Comparison of ENCODE assay signal across 8 cellular contexts in genomic region chr3:20054549-20054987, GRCh38.
DNase-seq lines count a peak whose midpoint lies in the region; ATAC-seq and TF ChIP-seq lines count a peak whose summit lies in the region.

No MANE protein-coding gene starts in this region.

- no peaks in the 10 kb centered on the region for H3K9me3 ChIP-seq in BLaER1

- H3K27ac ChIP-seq in BLaER1, result no peak overlapping the region

- H3K4me3 ChIP-seq in BLaER1, result no peak overlapping the region

- DNase-seq in amniotic epithelial cell (ENCODE audit: low read depth) (peak; percentile 99), kidney tubule cell (ENCODE audit: low spot score) (peak; percentile 100), cerebellar cortex (ENCODE audit: low spot score) (no peak)
- DNase-seq in stimulated activated CD8-positive, alpha-beta memory T cell treated with anti-CD3 and anti-CD28 coated beads, Interleukin-4, amount 100 ng/mL, for 4 hours (ENCODE audit: low read depth in 2 of 2, low spot score in 1 of 2), result peak; percentile 39 to 46

- no peak overlapping the region for H3K9ac ChIP-seq in BLaER1

- no peaks in the 10 kb centered on the region for H3K36me3 ChIP-seq in BLaER1

- ATAC-seq in GM19467 (IDR thresholded peaks at IDR 0.05; ENCODE audit: unreplicated experiment) (peak; percentile 83), HG03565 (IDR thresholded peaks at IDR 0.05; ENCODE audit: unreplicated experiment) (peak; percentile 70), SK-N-SH treated with all-trans-retinoic acid at 6 μM for 48 hours (peak; percentile 83)

- peaks cover 5% of the 10 kb centered on the region; the same call in 1 of the 2 replicates for H4K20me1 ChIP-seq in BLaER1

- peaks cover 15% of the 10 kb centered on the region for H3K4me1 ChIP-seq in BLaER1

- no peaks in the 10 kb centered on the region for H3K27me3 ChIP-seq in BLaER1

- peak overlapping the region; percentile 20 for H3K4me2 ChIP-seq in BLaER1

TF ChIP-seq in SK-N-SH treated with all-trans-retinoic acid at 6 μM for 48 hours, 23 proteins besides CTCF, POLR2A, EP300 and RAD21:
- TF ChIP-seq CSDC2 (CRISPR knock-in tag; IDR thresholded peaks at IDR 0.05) (no peak), TSHZ2 (CRISPR knock-in tag; IDR thresholded peaks at IDR 0.05) (no peak), ISL1 (CRISPR knock-in tag; IDR thresholded peaks at IDR 0.05) (peak; percentile 83), ARNTL (CRISPR knock-in tag; IDR thresholded peaks at IDR 0.05; ENCODE audit: borderline replicate concordance, low read depth) (no peak), TOX (CRISPR knock-in tag; IDR thresholded peaks at IDR 0.05; ENCODE audit: borderline replicate concordance) (peak; percentile 56; the same call in 1 of the 2 replicates), CREB5 (CRISPR knock-in tag; IDR thresholded peaks at IDR 0.05; ENCODE audit: low read depth) (no peak), CSRNP3 (CRISPR knock-in tag; IDR thresholded peaks at IDR 0.05) (no peak), GLIS3 (CRISPR knock-in tag; IDR thresholded peaks at IDR 0.05) (0 out of 2 replicates have a peak, but pooled peaks have one; percentile 27), BACH2 (CRISPR knock-in tag; IDR thresholded peaks at IDR 0.05; ENCODE audit: borderline replicate concordance) (no peak), ZNF70 (CRISPR knock-in tag; IDR thresholded peaks at IDR 0.05) (no peak), PATZ1 (CRISPR knock-in tag; IDR thresholded peaks at IDR 0.05; ENCODE audit: borderline replicate concordance) (0 out of 2 replicates have a peak, but pooled peaks have one; percentile 40), ZC3H10 (CRISPR knock-in tag; IDR thresholded peaks at IDR 0.05) (no peak), ZFP3 (CRISPR knock-in tag; IDR thresholded peaks at IDR 0.05) (peak; percentile 77), ESRRG (CRISPR knock-in tag; IDR thresholded peaks at IDR 0.05) (no peak), ZFP30 (CRISPR knock-in tag; IDR thresholded peaks at IDR 0.05) (no peak), SNAI2 (CRISPR knock-in tag; IDR thresholded peaks at IDR 0.05) (no peak), OSR1 (CRISPR knock-in tag; IDR thresholded peaks at IDR 0.05) (no peak)
